ENCODE assay signal across 10 cellular contexts in the genomic region with DNA sequence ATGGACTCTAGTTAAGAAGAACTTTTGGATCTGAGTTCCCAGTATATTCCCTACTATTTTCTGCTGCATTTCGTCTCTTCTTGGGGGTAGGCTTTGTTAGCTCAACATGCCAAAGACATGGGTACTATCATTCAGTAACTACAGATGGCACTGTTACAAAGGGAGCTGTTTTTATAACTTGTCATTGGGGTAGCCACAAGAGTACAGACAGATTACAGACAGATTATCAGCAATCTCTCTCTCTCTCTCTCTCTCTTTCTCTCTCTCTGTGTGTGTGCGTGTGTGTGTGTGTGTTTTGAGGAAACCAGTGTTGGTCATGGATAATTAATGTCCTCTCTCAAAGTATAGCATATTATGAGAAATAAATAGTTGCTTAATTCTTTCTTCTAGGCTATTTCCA.
A peak's percentile ranks its signal among the peaks of the same experiment; 100 is the strongest.
DNase-seq lines count a peak whose midpoint lies in the region; ATAC-seq and TF ChIP-seq lines count a peak whose summit lies in the region.
"Had no signal": no experiment of that assay in that cellular context is flagged by ENCODE, and none has a peak within 500 bp of the region (broad histone marks: within the 10 kb centered on the region; RNA-seq: fewer than 3 reads in every experiment).

No MANE protein-coding gene starts in this region.

- POLR2A ChIA-PET in BJ (lab: Charles Lee): interaction anchor here (0.6 kb wide), 1 partner anchor 341 kb away, joined by 13 read pairs; no protein-coding TSS in a partner anchor

- in situ Hi-C loops in astrocyte of the cerebellum (cut with HindIII; ENCODE audit: low sequenced_read_pairs): no loop called here

- TF ChIP-seq CTCF in BJ (IDR thresholded peaks at IDR 0.05; ENCODE audit: insufficient read depth, low read depth, low read length) (0 out of 2 replicates have a peak, but pooled peaks have one; percentile 23), astrocyte of the cerebellum (IDR thresholded peaks at IDR 0.05; ENCODE audit: low read depth, low read length, missing control alignments) (peak; percentile 16)

- no peak for DNase-seq in BJ (ENCODE audit: low read depth)
- DNase-seq in Jurkat, Clone E6-1 (ENCODE audit: low read depth, low spot score): peak; percentile 45
- no peak for DNase-seq in astrocyte of the cerebellum (ENCODE audit: low read depth)
- DNase-seq in medulla oblongata (ENCODE audit: extremely low spot score): peak; percentile 19
- DNase-seq in stimulated activated CD4-positive, alpha-beta T cell treated with anti-CD3 and anti-CD28 coated beads, Interleukin-4, amount 100 ng/mL, for 4 hours: no peak
- DNase-seq in NCI-H1436 (lab: John Stamatoyannopoulos, UW): no peak
- no peak for DNase-seq in CD1c-positive myeloid dendritic cell (ENCODE audit: extremely low spot score)
- DNase-seq: activated naive CD8-positive, alpha-beta T cell treated with anti-CD3 and anti-CD28 coated beads, Interleukin-2, amount 50 U/mL, for 24 hours; NCI-H1105 treated with DMSO at 0.1 percent for 48 hours had no signal

- H3K27me3 ChIP-seq in BJ (ENCODE audit: control insufficient read depth, insufficient read depth, low read length): no peaks in the 10 kb centered on the region

- CTCF ChIA-PET in BJ (lab: Yijun Ruan, JAX): interaction anchor here (0.7 to 1.0 kb wide), 2 partner anchors 333 to 342 kb away, joined by 3 to 4 read pairs; no protein-coding TSS in a partner anchor

- H3K4me3 ChIP-seq in BJ (ENCODE audit: low read depth, low read length) (no peak overlapping the region), astrocyte of the cerebellum (ENCODE audit: low read depth, low read length) (no peak overlapping the region)
- H3K4me3 ChIP-seq in Jurkat, Clone E6-1 (ENCODE audit: low read length): no peak overlapping the region

- H3K36me3 ChIP-seq in BJ (ENCODE audit: control insufficient read depth, insufficient read depth, low read length): no peaks in the 10 kb centered on the region

- no peak for ATAC-seq in HG03439 (IDR thresholded peaks at IDR 0.05; ENCODE audit: unreplicated experiment)
- ATAC-seq: activated naive CD8-positive, alpha-beta T cell treated with anti-CD3 and anti-CD28 coated beads, Interleukin-2, amount 50 U/mL, for 24 hours had no signal

Comparison
In these comparisons a context has a peak if more than half of its experiments do, and no peak if none do; other contexts are left out.
1. DNase-seq: peak in Jurkat, Clone E6-1 (single experiment) and medulla oblongata (single experiment); none in BJ (single experiment), astrocyte of the cerebellum (single experiment), stimulated activated CD4-positive, alpha-beta T cell treated with anti-CD3 and anti-CD28 coated beads, Interleukin-4, amount 100 ng/mL, for 4 hours (0 of 2), NCI-H1436 (single experiment) and CD1c-positive myeloid dendritic cell (single experiment).